Comparison of ENCODE assay signal across 1 cellular context in the genomic region with DNA sequence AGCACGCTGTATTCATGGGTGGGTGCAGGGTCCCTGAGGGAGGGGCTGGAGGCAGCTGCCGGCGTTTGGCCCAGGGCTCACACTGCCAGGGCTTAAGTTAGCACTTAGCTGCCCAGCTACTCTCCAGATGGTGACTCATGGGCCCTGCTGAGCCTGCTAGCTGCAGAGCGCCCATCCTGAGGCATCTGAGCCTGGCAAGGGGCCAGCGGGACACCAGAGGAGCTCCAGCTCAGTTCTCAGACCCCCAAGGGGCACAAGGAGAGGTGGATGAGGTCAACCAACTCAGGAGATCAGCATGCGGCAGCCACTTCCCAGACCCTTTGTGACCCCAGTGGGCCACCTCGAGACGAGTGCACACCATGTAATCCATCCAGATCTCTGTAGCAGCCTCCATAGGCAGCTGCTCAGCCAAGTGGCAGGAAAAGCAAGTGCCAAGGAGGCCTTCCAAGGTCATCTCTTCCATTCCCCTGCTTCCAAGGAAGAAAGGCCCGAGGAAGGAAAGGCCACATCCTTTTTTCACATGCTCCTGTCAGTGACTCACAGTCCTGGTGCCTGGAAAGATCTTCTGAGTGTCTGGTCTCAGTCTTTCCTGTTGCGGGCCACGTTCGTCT.
TF ChIP-seq lines count a peak whose summit lies in the region.

No MANE protein-coding gene starts in this region.

TF ChIP-seq in HEK293, 187 proteins besides CTCF, POLR2A, EP300 and RAD21 (continued from another document):
- TF ChIP-seq, protein P1, sequence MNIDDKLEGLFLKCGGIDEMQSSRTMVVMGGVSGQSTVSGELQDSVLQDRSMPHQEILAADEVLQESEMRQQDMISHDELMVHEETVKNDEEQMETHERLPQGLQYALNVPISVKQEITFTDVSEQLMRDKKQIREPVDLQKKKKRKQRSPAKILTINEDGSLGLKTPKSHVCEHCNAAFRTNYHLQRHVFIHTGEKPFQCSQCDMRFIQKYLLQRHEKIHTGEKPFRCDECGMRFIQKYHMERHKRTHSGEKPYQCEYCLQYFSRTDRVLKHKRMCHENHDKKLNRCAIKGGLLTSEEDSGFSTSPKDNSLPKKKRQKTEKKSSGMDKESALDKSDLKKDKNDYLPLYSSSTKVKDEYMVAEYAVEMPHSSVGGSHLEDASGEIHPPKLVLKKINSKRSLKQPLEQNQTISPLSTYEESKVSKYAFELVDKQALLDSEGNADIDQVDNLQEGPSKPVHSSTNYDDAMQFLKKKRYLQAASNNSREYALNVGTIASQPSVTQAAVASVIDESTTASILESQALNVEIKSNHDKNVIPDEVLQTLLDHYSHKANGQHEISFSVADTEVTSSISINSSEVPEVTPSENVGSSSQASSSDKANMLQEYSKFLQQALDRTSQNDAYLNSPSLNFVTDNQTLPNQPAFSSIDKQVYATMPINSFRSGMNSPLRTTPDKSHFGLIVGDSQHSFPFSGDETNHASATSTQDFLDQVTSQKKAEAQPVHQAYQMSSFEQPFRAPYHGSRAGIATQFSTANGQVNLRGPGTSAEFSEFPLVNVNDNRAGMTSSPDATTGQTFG (tag by site-specific recombination; IDR thresholded peaks at IDR 0.05; ENCODE audit: borderline replicate concordance), result no peak
- TF ChIP-seq, protein P2, sequence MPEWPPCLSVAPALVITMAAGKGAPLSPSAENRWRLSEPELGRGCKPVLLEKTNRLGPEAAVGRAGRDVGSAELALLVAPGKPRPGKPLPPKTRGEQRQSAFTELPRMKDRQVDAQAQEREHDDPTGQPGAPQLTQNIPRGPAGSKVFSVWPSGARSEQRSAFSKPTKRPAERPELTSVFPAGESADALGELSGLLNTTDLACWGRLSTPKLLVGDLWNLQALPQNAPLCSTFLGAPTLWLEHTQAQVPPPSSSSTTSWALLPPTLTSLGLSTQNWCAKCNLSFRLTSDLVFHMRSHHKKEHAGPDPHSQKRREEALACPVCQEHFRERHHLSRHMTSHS (tag by site-specific recombination; IDR thresholded peaks at IDR 0.05), result no peak
- TF ChIP-seq ZNF624 (tag by site-specific recombination; IDR thresholded peaks at IDR 0.05) (no peak), GLI2 (tag by site-specific recombination; IDR thresholded peaks at IDR 0.05; ENCODE audit: borderline replicate concordance, low read depth) (no peak), ZNF549 (tag by site-specific recombination; IDR thresholded peaks at IDR 0.05) (no peak), ZNF585B (tag by site-specific recombination; IDR thresholded peaks at IDR 0.05) (no peak), SP7 (tag by site-specific recombination; IDR thresholded peaks at IDR 0.05) (no peak), ZNF544 (tag by site-specific recombination; IDR thresholded peaks at IDR 0.05) (no peak), OSR2 (tag by site-specific recombination; IDR thresholded peaks at IDR 0.05) (no peak), GLIS1 (tag by site-specific recombination; IDR thresholded peaks at IDR 0.05) (peak; percentile 80), ZEB2 (tag by site-specific recombination; IDR thresholded peaks at IDR 0.05) (no peak), FEZF1 (tag by site-specific recombination; IDR thresholded peaks at IDR 0.05) (peak; percentile 31; the same call in 1 of the 2 replicates), TRIM28 (IDR thresholded peaks at IDR 0.05; ENCODE audit: borderline replicate concordance, low read length) (no peak), ZNF354C (tag by site-specific recombination; IDR thresholded peaks at IDR 0.05; ENCODE audit: borderline replicate concordance, low read depth) (no peak), ZNF121 (tag by site-specific recombination; IDR thresholded peaks at IDR 0.05) (no peak), ZNF423 (tag by site-specific recombination; IDR thresholded peaks at IDR 0.05) (0 out of 2 replicates have a peak, but pooled peaks have one; percentile 54), ZNF132 (tag by site-specific recombination; IDR thresholded peaks at IDR 0.05; ENCODE audit: borderline replicate concordance) (no peak), ZNF600 (tag by site-specific recombination; IDR thresholded peaks at IDR 0.05) (peak; percentile 64), GLIS2 (tag by site-specific recombination; IDR thresholded peaks at IDR 0.05) (peak; percentile 75), ZNF747 (tag by site-specific recombination; IDR thresholded peaks at IDR 0.05) (no peak), ZNF548 (tag by site-specific recombination; IDR thresholded peaks at IDR 0.05) (no peak), PRDM1 (tag by site-specific recombination; IDR thresholded peaks at IDR 0.05) (peak; percentile 35; the same call in 1 of the 2 replicates), BCL11B (tag by site-specific recombination; IDR thresholded peaks at IDR 0.05; ENCODE audit: low read depth) (no peak), ZIC2 (tag by site-specific recombination; IDR thresholded peaks at IDR 0.05) (peak; percentile 99), ZNF394 (tag by site-specific recombination; IDR thresholded peaks at IDR 0.05; ENCODE audit: borderline replicate concordance) (peak; percentile 98), SCRT2 (tag by site-specific recombination; IDR thresholded peaks at IDR 0.05) (no peak), ZNF292 (tag by site-specific recombination; IDR thresholded peaks at IDR 0.05; ENCODE audit: borderline replicate concordance, low read depth) (no peak), ZNF426 (tag by site-specific recombination; IDR thresholded peaks at IDR 0.05) (no peak)
- TF ChIP-seq, protein P3, sequence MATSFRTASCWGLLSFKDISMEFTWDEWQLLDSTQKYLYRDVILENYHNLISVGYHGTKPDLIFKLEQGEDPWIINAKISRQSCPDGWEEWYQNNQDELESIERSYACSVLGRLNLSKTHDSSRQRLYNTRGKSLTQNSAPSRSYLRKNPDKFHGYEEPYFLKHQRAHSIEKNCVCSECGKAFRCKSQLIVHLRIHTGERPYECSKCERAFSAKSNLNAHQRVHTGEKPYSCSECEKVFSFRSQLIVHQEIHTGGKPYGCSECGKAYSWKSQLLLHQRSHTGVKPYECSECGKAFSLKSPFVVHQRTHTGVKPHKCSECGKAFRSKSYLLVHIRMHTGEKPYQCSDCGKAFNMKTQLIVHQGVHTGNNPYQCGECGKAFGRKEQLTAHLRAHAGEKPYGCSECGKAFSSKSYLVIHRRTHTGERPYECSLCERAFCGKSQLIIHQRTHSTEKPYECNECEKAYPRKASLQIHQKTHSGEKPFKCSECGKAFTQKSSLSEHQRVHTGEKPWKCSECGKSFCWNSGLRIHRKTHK (tag by site-specific recombination; IDR thresholded peaks at IDR 0.05), result no peak
- TF ChIP-seq, protein P4, sequence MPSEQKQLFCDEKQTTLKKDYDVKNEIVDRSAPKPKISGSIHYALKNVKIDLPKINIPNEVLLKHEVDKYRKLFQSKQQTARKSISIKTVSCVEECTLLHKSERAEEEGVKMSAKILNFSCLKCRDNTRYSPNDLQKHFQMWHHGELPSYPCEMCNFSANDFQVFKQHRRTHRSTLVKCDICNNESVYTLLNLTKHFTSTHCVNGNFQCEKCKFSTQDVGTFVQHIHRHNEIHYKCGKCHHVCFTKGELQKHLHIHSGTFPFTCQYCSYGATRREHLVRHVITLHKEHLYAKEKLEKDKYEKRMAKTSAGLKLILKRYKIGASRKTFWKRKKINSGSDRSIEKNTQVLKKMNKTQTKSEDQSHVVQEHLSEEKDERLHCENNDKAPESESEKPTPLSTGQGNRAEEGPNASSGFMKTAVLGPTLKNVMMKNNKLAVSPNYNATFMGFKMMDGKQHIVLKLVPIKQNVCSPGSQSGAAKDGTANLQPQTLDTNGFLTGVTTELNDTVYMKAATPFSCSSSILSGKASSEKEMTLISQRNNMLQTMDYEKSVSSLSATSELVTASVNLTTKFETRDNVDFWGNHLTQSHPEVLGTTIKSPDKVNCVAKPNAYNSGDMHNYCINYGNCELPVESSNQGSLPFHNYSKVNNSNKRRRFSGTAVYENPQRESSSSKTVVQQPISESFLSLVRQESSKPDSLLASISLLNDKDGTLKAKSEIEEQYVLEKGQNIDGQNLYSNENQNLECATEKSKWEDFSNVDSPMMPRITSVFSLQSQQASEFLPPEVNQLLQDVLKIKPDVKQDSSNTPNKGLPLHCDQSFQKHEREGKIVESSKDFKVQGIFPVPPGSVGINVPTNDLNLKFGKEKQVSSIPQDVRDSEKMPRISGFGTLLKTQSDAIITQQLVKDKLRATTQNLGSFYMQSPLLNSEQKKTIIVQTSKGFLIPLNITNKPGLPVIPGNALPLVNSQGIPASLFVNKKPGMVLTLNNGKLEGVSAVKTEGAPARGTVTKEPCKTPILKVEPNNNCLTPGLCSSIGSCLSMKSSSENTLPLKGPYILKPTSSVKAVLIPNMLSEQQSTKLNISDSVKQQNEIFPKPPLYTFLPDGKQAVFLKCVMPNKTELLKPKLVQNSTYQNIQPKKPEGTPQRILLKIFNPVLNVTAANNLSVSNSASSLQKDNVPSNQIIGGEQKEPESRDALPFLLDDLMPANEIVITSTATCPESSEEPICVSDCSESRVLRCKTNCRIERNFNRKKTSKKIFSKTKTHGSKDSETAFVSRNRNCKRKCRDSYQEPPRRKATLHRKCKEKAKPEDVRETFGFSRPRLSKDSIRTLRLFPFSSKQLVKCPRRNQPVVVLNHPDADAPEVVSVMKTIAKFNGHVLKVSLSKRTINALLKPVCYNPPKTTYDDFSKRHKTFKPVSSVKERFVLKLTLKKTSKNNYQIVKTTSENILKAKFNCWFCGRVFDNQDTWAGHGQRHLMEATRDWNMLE (tag by site-specific recombination; conservative IDR thresholded peaks at IDR 0.05; ENCODE audit: low read depth), result no peak
- TF ChIP-seq, protein P5, sequence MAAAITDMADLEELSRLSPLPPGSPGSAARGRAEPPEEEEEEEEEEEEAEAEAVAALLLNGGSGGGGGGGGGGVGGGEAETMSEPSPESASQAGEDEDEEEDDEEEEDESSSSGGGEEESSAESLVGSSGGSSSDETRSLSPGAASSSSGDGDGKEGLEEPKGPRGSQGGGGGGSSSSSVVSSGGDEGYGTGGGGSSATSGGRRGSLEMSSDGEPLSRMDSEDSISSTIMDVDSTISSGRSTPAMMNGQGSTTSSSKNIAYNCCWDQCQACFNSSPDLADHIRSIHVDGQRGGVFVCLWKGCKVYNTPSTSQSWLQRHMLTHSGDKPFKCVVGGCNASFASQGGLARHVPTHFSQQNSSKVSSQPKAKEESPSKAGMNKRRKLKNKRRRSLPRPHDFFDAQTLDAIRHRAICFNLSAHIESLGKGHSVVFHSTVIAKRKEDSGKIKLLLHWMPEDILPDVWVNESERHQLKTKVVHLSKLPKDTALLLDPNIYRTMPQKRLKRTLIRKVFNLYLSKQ (tag by site-specific recombination; IDR thresholded peaks at IDR 0.05; ENCODE audit: borderline replicate concordance), result no peak
- TF ChIP-seq, protein P6, sequence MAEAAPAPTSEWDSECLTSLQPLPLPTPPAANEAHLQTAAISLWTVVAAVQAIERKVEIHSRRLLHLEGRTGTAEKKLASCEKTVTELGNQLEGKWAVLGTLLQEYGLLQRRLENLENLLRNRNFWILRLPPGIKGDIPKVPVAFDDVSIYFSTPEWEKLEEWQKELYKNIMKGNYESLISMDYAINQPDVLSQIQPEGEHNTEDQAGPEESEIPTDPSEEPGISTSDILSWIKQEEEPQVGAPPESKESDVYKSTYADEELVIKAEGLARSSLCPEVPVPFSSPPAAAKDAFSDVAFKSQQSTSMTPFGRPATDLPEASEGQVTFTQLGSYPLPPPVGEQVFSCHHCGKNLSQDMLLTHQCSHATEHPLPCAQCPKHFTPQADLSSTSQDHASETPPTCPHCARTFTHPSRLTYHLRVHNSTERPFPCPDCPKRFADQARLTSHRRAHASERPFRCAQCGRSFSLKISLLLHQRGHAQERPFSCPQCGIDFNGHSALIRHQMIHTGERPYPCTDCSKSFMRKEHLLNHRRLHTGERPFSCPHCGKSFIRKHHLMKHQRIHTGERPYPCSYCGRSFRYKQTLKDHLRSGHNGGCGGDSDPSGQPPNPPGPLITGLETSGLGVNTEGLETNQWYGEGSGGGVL (tag by site-specific recombination; IDR thresholded peaks at IDR 0.05), result no peak
- TF ChIP-seq, protein P7, sequence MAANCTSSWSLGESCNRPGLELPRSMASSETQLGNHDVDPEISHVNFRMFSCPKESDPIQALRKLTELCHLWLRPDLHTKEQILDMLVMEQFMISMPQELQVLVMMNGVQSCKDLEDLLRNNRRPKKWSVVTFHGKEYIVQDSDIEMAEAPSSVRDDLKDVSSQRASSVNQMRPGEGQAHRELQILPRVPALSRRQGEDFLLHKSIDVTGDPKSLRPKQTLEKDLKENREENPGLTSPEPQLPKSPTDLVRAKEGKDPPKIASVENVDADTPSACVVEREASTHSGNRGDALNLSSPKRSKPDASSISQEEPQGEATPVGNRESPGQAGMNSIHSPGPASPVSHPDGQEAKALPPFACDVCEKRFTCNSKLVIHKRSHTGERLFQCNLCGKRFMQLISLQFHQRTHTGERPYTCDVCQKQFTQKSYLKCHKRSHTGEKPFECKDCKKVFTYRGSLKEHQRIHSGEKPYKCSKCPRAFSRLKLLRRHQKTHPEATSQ (tag by site-specific recombination; IDR thresholded peaks at IDR 0.05), result no peak
- TF ChIP-seq, protein P8, sequence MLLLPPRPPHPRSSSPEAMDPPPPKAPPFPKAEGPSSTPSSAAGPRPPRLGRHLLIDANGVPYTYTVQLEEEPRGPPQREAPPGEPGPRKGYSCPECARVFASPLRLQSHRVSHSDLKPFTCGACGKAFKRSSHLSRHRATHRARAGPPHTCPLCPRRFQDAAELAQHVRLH (tag by site-specific recombination; IDR thresholded peaks at IDR 0.05), result no peak
TF ChIP-seq in HEK293: peak in this region for 12.
